In the genomic region with DNA sequence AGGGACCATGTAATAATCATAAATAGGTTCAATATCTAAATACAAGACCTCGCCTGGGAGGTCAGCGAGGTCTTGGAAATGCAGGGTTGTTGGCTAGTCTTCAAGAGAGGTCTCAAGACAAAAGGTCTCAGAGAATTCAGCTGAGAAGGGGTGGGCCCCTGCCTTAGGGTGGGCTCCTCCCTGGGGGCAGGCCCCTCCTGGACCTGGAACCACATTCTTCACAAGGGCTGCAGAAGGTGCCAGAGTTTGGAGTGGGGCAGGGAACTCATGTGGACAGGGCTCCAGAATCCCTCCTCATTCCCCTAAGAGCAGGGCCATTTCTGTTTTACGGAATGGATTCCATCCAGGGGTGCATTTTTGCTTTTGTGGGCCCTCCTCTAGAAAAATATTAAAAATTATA, we compare ENCODE assay signal across 6 cellular contexts. TPM values are rescaled to one million over a fixed set of nuclear protein-coding genes. Genes with fewer than 3 reads are reported as not detected.
"Had no signal": no experiment of that assay in that cellular context is flagged by ENCODE, and none has a peak within 500 bp of the region (broad histone marks: within the 10 kb centered on the region; RNA-seq: fewer than 3 reads in every experiment).

No MANE protein-coding gene starts in this region.

- H3K4me3 Mint-ChIP-seq: GM23338, H9 had no signal

- H3K27ac Mint-ChIP-seq: GM23338, H9 had no signal

- DNase-seq: H9, HCEC 1CT, IMR-90 had no signal

- H3K4me3 ChIP-seq: GM23338 had no signal

- H3K4me1 Mint-ChIP-seq: GM23338, H9 had no signal

- ATAC-seq: GM23338 had no signal

RNA-seq across cellular contexts. Expression of a gene that starts 10.2 kb away (rescaled TPM):
- total RNA-seq: GM23338, H1, H9, HT-29, IMR-90 had no signal

RNA-seq across cellular contexts. Expression of a gene that starts 13.1 kb away (rescaled TPM):
- total RNA-seq: GM23338, H1, H9, HT-29, IMR-90 had no signal

RNA-seq across cellular contexts. Expression of a gene that starts 30.2 kb away (rescaled TPM):
- total RNA-seq: GM23338, H1, H9, HT-29, IMR-90 had no signal

RNA-seq across cellular contexts. Expression of a gene that starts 43.0 kb away (rescaled TPM):
- total RNA-seq: H1, HT-29, IMR-90 had no signal
